Comparison of ENCODE assay signal across 29 cellular contexts in genomic region chr19:17973759-17974158, GRCh38. TPM values are rescaled to one million over a fixed set of nuclear protein-coding genes. Genes with fewer than 3 reads are reported as not detected.
"Had no signal": no experiment of that assay in that cellular context is flagged by ENCODE, and none has a peak within 500 bp of the region (broad histone marks: within the 10 kb centered on the region; RNA-seq: fewer than 3 reads in every experiment).

No MANE protein-coding gene starts in this region.

- DNase-seq: activated B cell treated with CpG ODN at 0.5 μM for 24 hours; activated CD4-positive, alpha-beta memory T cell treated with anti-CD3 and anti-CD28 coated beads for 36 hours; activated CD4-positive, alpha-beta T cell treated with anti-CD3 and anti-CD28 coated beads for 48 hours; activated CD8-positive, alpha-beta memory T cell treated with anti-CD3 and anti-CD28 coated beads, Interleukin-2, amount 10 ng/mL, durations not matched to agents 7 days and 5 days; activated CD8-positive, alpha-beta memory T cell treated with anti-CD3 and anti-CD28 coated beads, Interleukin-2, amount 50 U/mL, for 4 hours; activated CD8-positive, alpha-beta T cell treated with anti-CD3 and anti-CD28 coated beads, Interleukin-2, amount 10 ng/mL, durations not matched to agents 7 days and 5 days; activated effector memory CD4-positive, alpha-beta T cell treated with anti-CD3 and anti-CD28 coated beads, Interleukin-2, amount 50 U/mL, for 16 hours; activated naive CD4-positive, alpha-beta T cell treated with anti-CD3 and anti-CD28 coated beads for 36 hours; activated naive CD8-positive, alpha-beta T cell treated with anti-CD3 and anti-CD28 coated beads for 36 hours; activated T-cell treated with anti-CD3 and anti-CD28 coated beads, Interleukin-2, amount 50 U/mL, for 1 hour; activated T-cell treated with anti-CD3 and anti-CD28 coated beads, Interleukin-2, amount 50 U/mL, for 48 hours; central memory CD4-positive, alpha-beta T cell; cerebellar nuclear complex; colonic mucosa; effector CD8-positive, alpha-beta T cell; esophagus squamous epithelium; foreskin melanocyte; T-helper 1 cell; T-helper 17 cell; T1000; WERI-Rb-1 had no signal

- H3K27me3 ChIP-seq: ascending aorta, breast epithelium, cardiac muscle cell, colonic mucosa had no signal

- H3K4me1 ChIP-seq: ascending aorta, breast epithelium, colonic mucosa, esophagus squamous epithelium, gastroesophageal sphincter had no signal

- H3K27ac ChIP-seq: ascending aorta, breast epithelium, cardiac muscle cell, colonic mucosa, epithelial cell of prostate, esophagus squamous epithelium, gastroesophageal sphincter, WERI-Rb-1 had no signal

- H3K36me3 ChIP-seq: ascending aorta, breast epithelium, cardiac muscle cell, colonic mucosa, esophagus squamous epithelium, gastroesophageal sphincter had no signal

- ATAC-seq: activated CD4-positive, CD25-positive, alpha-beta regulatory T cell treated with anti-CD3 and anti-CD28 coated beads, Interleukin-2, amount 50 U/mL, for 24 hours; activated CD8-positive, alpha-beta T cell treated with anti-CD3 and anti-CD28 coated beads, Interleukin-2, amount 10 ng/mL, durations not matched to agents 7 days and 5 days; gastroesophageal sphincter; T-helper 17 cell had no signal

- H3K9me3 ChIP-seq: ascending aorta, breast epithelium, colonic mucosa, esophagus squamous epithelium, gastroesophageal sphincter had no signal

- H3K4me3 ChIP-seq: ascending aorta, breast epithelium, cardiac muscle cell, colonic mucosa, esophagus squamous epithelium, gastroesophageal sphincter had no signal

RNA-seq across cellular contexts. Expression of gene KCNN1, which starts 6.9 kb away (rescaled TPM):
- total RNA-seq: activated B cell treated with CpG ODN at 0.5 μM for 24 hours; activated CD8-positive, alpha-beta T cell treated with anti-CD3 and anti-CD28 coated beads, Interleukin-2, amount 10 ng/mL, durations not matched to agents 7 days and 5 days; activated T-helper 1 cell treated with anti-CD3 and anti-CD28 coated beads, Interleukin-12 subunit alpha, Interleukin-12 subunit beta, Interleukin-2, Interleukin-4 antibody, amounts not matched to agents 30 ng/mL and 10 ng/mL and 1 ng/mL, durations not matched to agents 14 hours and 24 hours and 36 hours; ascending aorta; colonic mucosa; T-helper 17 cell had no signal
- polyA plus RNA-seq: fibroblast of lung had no signal
